In the genomic region with DNA sequence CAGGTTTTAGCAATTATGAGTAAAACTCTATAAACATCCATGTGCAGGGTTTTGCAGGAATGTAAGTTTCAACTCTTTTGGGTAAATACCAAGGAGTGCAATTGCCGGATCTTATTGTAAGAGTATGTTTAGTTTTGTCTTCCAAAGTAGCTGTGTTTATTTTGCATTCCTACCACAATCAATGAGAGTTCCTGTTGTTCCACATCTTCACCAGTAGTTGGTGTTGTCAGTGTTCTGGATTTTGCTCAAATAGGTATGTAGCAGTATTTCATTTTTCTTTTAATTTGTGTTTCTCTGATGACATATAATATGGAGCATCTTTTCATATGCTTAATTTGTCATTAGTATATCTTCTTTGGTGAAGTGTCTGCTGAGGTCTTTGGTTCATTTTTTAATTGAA, we compare ENCODE assay signal across 16 cellular contexts.
DNase-seq lines count a peak whose midpoint lies in the region; ATAC-seq and TF ChIP-seq lines count a peak whose summit lies in the region.
"Had no signal": no experiment of that assay in that cellular context is flagged by ENCODE, and none has a peak within 500 bp of the region (broad histone marks: within the 10 kb centered on the region; RNA-seq: fewer than 3 reads in every experiment).

No MANE protein-coding gene starts in this region.

- no peak overlapping the region for H3K4me2 ChIP-seq in PC-9
- H3K4me2 ChIP-seq: BLaER1 treated with 17β-estradiol and CSF1 and Interleukin-3, amounts not matched to agents 10 nM and 100 nM had no signal

- intact Hi-C loops in A673 (cut with micrococcal nuclease; ENCODE audit: unreplicated experiment) (no loop called here), PC-9 (cut with micrococcal nuclease; ENCODE audit: unreplicated experiment) (no loop called here)

- H2AFZ ChIP-seq in PC-9 = no peak overlapping the region
- H2AFZ ChIP-seq: parathyroid adenoma had no signal

- H3K79me2 ChIP-seq in PC-9 (ENCODE audit: low read depth) = no peaks in the 10 kb centered on the region
- H3K79me2 ChIP-seq: parathyroid adenoma had no signal

- H3K4me3 ChIP-seq in A673 (ENCODE audit: low read depth, low read length, poor library complexity, severe bottlenecking) (no peak overlapping the region), PC-9 (no peak overlapping the region), fibroblast of mammary gland (ENCODE audit: control insufficient read depth, low read depth, low read length) (no peak overlapping the region)
- H3K4me3 ChIP-seq: BLaER1 treated with 17β-estradiol and CSF1 and Interleukin-3, amounts not matched to agents 10 nM and 100 nM had no signal

- CTCF ChIA-PET in A673 (lab: Charles Lee) (no interaction called here), PC-9 (lab: Charles Lee) (no interaction called here)

- no peaks in the 10 kb centered on the region for H3K27me3 ChIP-seq in A673 (replicated peaks; ENCODE audit: insufficient read depth, low read depth, low read length, poor library complexity)
- H3K27me3 ChIP-seq in PC-9 (ENCODE audit: insufficient read depth, low read depth) = no peaks in the 10 kb centered on the region
- H3K27me3 ChIP-seq: BLaER1 treated with 17β-estradiol and CSF1 and Interleukin-3, amounts not matched to agents 10 nM and 100 nM had no signal

- peak; percentile 46; the same call in 1 of the 2 replicates for TF ChIP-seq CTCF in A673 (conservative IDR thresholded peaks at IDR 0.05; ENCODE audit: low read depth, low read length)
- peak; percentile 43 for TF ChIP-seq CTCF in GM12873 (IDR thresholded peaks at IDR 0.05; ENCODE audit: insufficient read depth, low read depth, low read length, missing control alignments)
- TF ChIP-seq CTCF in PC-9 (conservative IDR thresholded peaks at IDR 0.05) = peak; percentile 54
- TF ChIP-seq CTCF in fibroblast of mammary gland (conservative IDR thresholded peaks at IDR 0.05; ENCODE audit: control insufficient read depth, insufficient read depth, low read depth, low read length) = peak; percentile 55

- BruUV-seq in A673 (replicated peaks; lab: Mats Ljungman, UMichigan) = no TSS peak
- no TSS peak for BruUV-seq in PC-9 (replicated peaks; lab: Mats Ljungman, UMichigan)

- ATAC-seq in GM19328 (IDR thresholded peaks at IDR 0.05; ENCODE audit: unreplicated experiment) (no peak), GM19455 (IDR thresholded peaks at IDR 0.05; ENCODE audit: unreplicated experiment) (no peak)
- ATAC-seq: activated naive CD8-positive, alpha-beta T cell treated with anti-CD3 and anti-CD28 coated beads, Interleukin-2, amount 50 U/mL, for 24 hours; stimulated activated memory B cell treated with anti-CD40 and anti-IgM and Interleukin-4, amounts not matched to agents 10 μg/mL and 1 μg/mL and 100 μg/mL, for 72 hours had no signal

- H3K9me3 ChIP-seq in A673 (ENCODE audit: low read depth, low read length, poor library complexity, severe bottlenecking) (no peaks in the 10 kb centered on the region), PC-9 (ENCODE audit: insufficient read depth, low read depth) (0 out of 2 replicates have a peak, but pooled peaks cover 7% of the 10 kb centered on the region)

- POLR2A ChIA-PET in A673 (lab: Charles Lee; ENCODE audit: low non-redundant PET) (no interaction called here), PC-9 (lab: Charles Lee; ENCODE audit: unreplicated experiment) (no interaction called here)

- H3K27ac ChIP-seq in A673 (ENCODE audit: low read depth, low read length, poor library complexity, severe bottlenecking) (no peak overlapping the region), PC-9 (no peak overlapping the region)
- H3K27ac ChIP-seq: BLaER1 treated with 17β-estradiol and CSF1 and Interleukin-3, amounts not matched to agents 10 nM and 100 nM; parathyroid adenoma had no signal

- DNase-seq in A673 (ENCODE audit: low spot score) (no peak), PC-9 (no peak), fibroblast of mammary gland (ENCODE audit: low read depth) (peak; percentile 12), NCI-H524 (lab: John Stamatoyannopoulos, UW) (no peak)
- DNase-seq in stimulated activated CD4-positive, alpha-beta T cell treated with anti-CD3 and anti-CD28 coated beads, Interleukin-4, amount 100 ng/mL, for 4 hours = no peak
- DNase-seq: activated naive CD8-positive, alpha-beta T cell treated with anti-CD3 and anti-CD28 coated beads, Interleukin-2, amount 50 U/mL, for 24 hours; effector CD4-positive, alpha-beta T cell; hypothalamus; mesendoderm; stimulated activated CD4-positive, alpha-beta T cell treated with anti-CD3 and anti-CD28 coated beads, Interleukin-1b, Interleukin-23, amount 100 ng/mL, for 48 hours had no signal

- H3K4me1 ChIP-seq in A673 (ENCODE audit: insufficient read depth, low read length, poor library complexity, severe bottlenecking) (no peaks in the 10 kb centered on the region), PC-9 (replicated peaks; ENCODE audit: insufficient read depth) (no peaks in the 10 kb centered on the region)
- H3K4me1 ChIP-seq: BLaER1 treated with 17β-estradiol and CSF1 and Interleukin-3, amounts not matched to agents 10 nM and 100 nM; parathyroid adenoma had no signal

- peaks cover under 1% of the 10 kb centered on the region; the same call in 1 of the 2 replicates for H3F3A ChIP-seq in PC-9 (ENCODE audit: insufficient read depth, low read depth)

- H3K36me3 ChIP-seq in A673 (ENCODE audit: insufficient read depth, low read length, poor library complexity, severe bottlenecking) (no peaks in the 10 kb centered on the region), PC-9 (ENCODE audit: low read depth) (no peaks in the 10 kb centered on the region)
- H3K36me3 ChIP-seq: BLaER1 treated with 17β-estradiol and CSF1 and Interleukin-3, amounts not matched to agents 10 nM and 100 nM had no signal

- no peaks in the 10 kb centered on the region; the same call in 1 of the 2 replicates for H3K9me2 ChIP-seq in PC-9 (ENCODE audit: insufficient read depth)

- H4K20me1 ChIP-seq in PC-9 (ENCODE audit: insufficient read depth) = no peaks in the 10 kb centered on the region
- H4K20me1 ChIP-seq: BLaER1 treated with 17β-estradiol and CSF1 and Interleukin-3, amounts not matched to agents 10 nM and 100 nM had no signal
